24 cellular contexts compared by ENCODE assay signal in the genomic region with DNA sequence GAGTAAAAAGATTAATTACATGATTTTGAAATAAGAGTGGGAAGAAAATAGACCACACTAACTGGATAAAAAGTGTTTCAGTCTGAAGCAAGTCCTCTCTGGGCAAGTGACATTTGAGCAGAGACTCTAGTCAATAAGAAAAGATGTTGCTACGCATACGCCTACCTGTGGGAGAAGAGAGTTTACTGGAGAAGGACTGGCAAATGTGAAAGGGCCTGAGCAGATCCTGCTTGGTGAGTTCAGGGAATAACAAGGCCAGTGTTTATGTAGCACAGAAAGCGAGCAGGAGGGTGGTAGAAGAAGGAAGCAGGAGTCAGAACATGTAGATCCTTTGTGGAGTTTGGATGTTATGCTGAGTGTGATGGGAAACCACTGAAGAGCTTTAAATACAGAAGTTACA. TPM values are rescaled to one million over a fixed set of nuclear protein-coding genes. Genes with fewer than 3 reads are reported as not detected.
DNase-seq lines count a peak whose midpoint lies in the region; ATAC-seq and TF ChIP-seq lines count a peak whose summit lies in the region.
"Had no signal": no experiment of that assay in that cellular context is flagged by ENCODE, and none has a peak within 500 bp of the region (broad histone marks: within the 10 kb centered on the region; RNA-seq: fewer than 3 reads in every experiment).

No MANE protein-coding gene starts in this region.

- TSS peak; percentile 26 for BruUV-seq in Panc1 (replicated peaks; lab: Mats Ljungman, UMichigan)

- CTCF ChIA-PET in CD8-positive, alpha-beta memory T cell (lab: Charles Lee): no interaction called here
- CTCF ChIA-PET in Panc1 (lab: Charles Lee): no interaction called here

- H3K4me1 ChIP-seq in CD8-positive, alpha-beta memory T cell (ENCODE audit: insufficient read depth, low read length): no peaks in the 10 kb centered on the region
- no peaks in the 10 kb centered on the region for H3K4me1 ChIP-seq in Panc1 (ENCODE audit: control insufficient read depth, insufficient read depth, low read length)
- H3K4me1 ChIP-seq: SJSA1 had no signal

- in situ Hi-C loops in Panc1 (cut with HindIII; ENCODE audit: low pct_unique_long_range_greater_than_20kb, low sequenced_read_pairs): no loop called here

- DNase-seq in CD8-positive, alpha-beta memory T cell: no peak
- no peak for DNase-seq in Panc1 (ENCODE audit: low read depth, low spot score)
- DNase-seq in nephron progenitor cell: no peak
- DNase-seq in NOMO-1 (lab: John Stamatoyannopoulos, UW; ENCODE audit: unreplicated experiment in 2 of 2): no peak
- DNase-seq: EL, GF-D8, GM23248, HCEC 1CT, IMR-90, MV-4-11, NCI-H1105 treated with DMSO at 0.1 percent for 48 hours, NCI-H1694, NCI-H2081, NCI-H2171, NCI-H345, NCI-H524 treated with DMSO at 0.1 percent for 48 hours, NCI-H82 had no signal

- no peaks in the 10 kb centered on the region for H3K27me3 Mint-ChIP-seq in CD8-positive, alpha-beta memory T cell
- H3K27me3 Mint-ChIP-seq in nephron progenitor cell (ENCODE audit: low read depth, poor library complexity): no peaks in the 10 kb centered on the region

- peaks cover 12 to 25% (median 17%) of the 10 kb centered on the region in 3 donors for H3K4me1 Mint-ChIP-seq in CD8-positive, alpha-beta memory T cell
- H3K4me1 Mint-ChIP-seq in nephron progenitor cell: no peaks in the 10 kb centered on the region

- no peaks in the 10 kb centered on the region for H3K36me3 ChIP-seq in CD8-positive, alpha-beta memory T cell (ENCODE audit: insufficient read depth, low read length)
- H3K36me3 ChIP-seq in Panc1 (ENCODE audit: control insufficient read depth, insufficient read depth, low read length): no peaks in the 10 kb centered on the region

- no peak overlapping the region for H3K4me3 Mint-ChIP-seq in CD8-positive, alpha-beta memory T cell
- no peak overlapping the region for H3K4me3 Mint-ChIP-seq in nephron progenitor cell

- POLR2A ChIA-PET in CD8-positive, alpha-beta memory T cell (lab: Charles Lee): no interaction called here
- POLR2A ChIA-PET in Panc1 (lab: Charles Lee): no interaction called here

- peak; percentile 7; the same call in 1 of the 2 replicates for TF ChIP-seq CTCF in C4-2B (conservative IDR thresholded peaks at IDR 0.05)
- TF ChIP-seq CTCF in Panc1 (IDR thresholded peaks at IDR 0.05): no peak
- TF ChIP-seq CTCF in nephron progenitor cell (IDR thresholded peaks at IDR 0.05): no peak

- intact Hi-C loops in Panc1 (cut with micrococcal nuclease; ENCODE audit: unreplicated experiment): no loop called here

- no peak overlapping the region for H3K4me3 ChIP-seq in CD8-positive, alpha-beta memory T cell (ENCODE audit: low read length)
- no peak overlapping the region for H3K4me3 ChIP-seq in Panc1 (ENCODE audit: low read depth in 2 of 2, low read length in 2 of 2)
- H3K4me3 ChIP-seq: BLaER1, GM23248, SJSA1 had no signal

- no peak for ATAC-seq in Panc1
- ATAC-seq in GM18868 (IDR thresholded peaks at IDR 0.05; ENCODE audit: unreplicated experiment): no peak
- no peak for ATAC-seq in activated CD4-positive, CD25-positive, alpha-beta regulatory T cell treated with anti-CD3 and anti-CD28 coated beads, Interleukin-2, amount 50 U/mL, for 24 hours
- ATAC-seq: Right ventricle myocardium inferior had no signal

- no peaks in the 10 kb centered on the region for H3K9me3 Mint-ChIP-seq in CD8-positive, alpha-beta memory T cell
- no peaks in the 10 kb centered on the region for H3K9me3 Mint-ChIP-seq in nephron progenitor cell

- peaks cover 6 to 24% (median 7%) of the 10 kb centered on the region in 3 donors for H3K36me3 Mint-ChIP-seq in CD8-positive, alpha-beta memory T cell
- peaks cover 16% of the 10 kb centered on the region for H3K36me3 Mint-ChIP-seq in nephron progenitor cell (ENCODE audit: low read depth)

- no peaks in the 10 kb centered on the region for H3K9me3 ChIP-seq in CD8-positive, alpha-beta memory T cell (ENCODE audit: low read length)
- no peaks in the 10 kb centered on the region for H3K9me3 ChIP-seq in Panc1 (ENCODE audit: control insufficient read depth, insufficient read depth, low read depth, low read length)
- H3K9me3 ChIP-seq: BLaER1, SJSA1 had no signal

- no peaks in the 10 kb centered on the region for H3K27me3 ChIP-seq in CD8-positive, alpha-beta memory T cell (ENCODE audit: insufficient read depth, low read length, poor library complexity, severe bottlenecking)
- H3K27me3 ChIP-seq in Panc1 (ENCODE audit: control insufficient read depth, insufficient read depth, low read length): no peaks in the 10 kb centered on the region
- H3K27me3 ChIP-seq: BLaER1, SJSA1 had no signal

- H3K27ac ChIP-seq in C4-2B (no peak overlapping the region; the same call in 1 of the 2 replicates), Panc1 (ENCODE audit: low read length) (no peak overlapping the region)
- no peak overlapping the region for H3K27ac ChIP-seq in CD8-positive, alpha-beta memory T cell (ENCODE audit: low read depth, low read length)
- H3K27ac ChIP-seq: BLaER1, GM23248, KMS-11, SJSA1 had no signal

- peak overlapping the region in 6 of 8 donors; percentile 7 to 76 (median 50) for H3K27ac Mint-ChIP-seq in CD8-positive, alpha-beta memory T cell
- peak overlapping the region; percentile 49 for H3K27ac Mint-ChIP-seq in nephron progenitor cell

RNA-seq across cellular contexts. Expression of gene RAB18, which starts 43.4 kb away (rescaled TPM):
- 10 to 100 TPM; 68.2 to 71.1 TPM for total RNA-seq in CD8-positive, alpha-beta memory T cell
- polyA plus RNA-seq in CD8-positive, alpha-beta memory T cell: 123 TPM
- total RNA-seq in Panc1 (2021; ENCODE audit: unreplicated experiment): 55.4 TPM
- polyA plus RNA-seq in Panc1 (2012; ENCODE audit: insufficient read length): 62.6 TPM
